9 cellular contexts compared by ENCODE assay signal in genomic region chr5:96537386-96537785, GRCh38.
A peak's percentile ranks its signal among the peaks of the same experiment; 100 is the strongest.
DNase-seq lines count a peak whose midpoint lies in the region; ATAC-seq and TF ChIP-seq lines count a peak whose summit lies in the region.
"Had no signal": no experiment of that assay in that cellular context is flagged by ENCODE, and none has a peak within 500 bp of the region (broad histone marks: within the 10 kb centered on the region; RNA-seq: fewer than 3 reads in every experiment).

No MANE protein-coding gene starts in this region.

- intact Hi-C loops in spleen (cut with DNase I; ENCODE audit: low total_unique reads): no loop called here

- no peak for TF ChIP-seq CTCF in spleen (IDR thresholded peaks at IDR 0.05 in 8 of 11, conservative IDR thresholded peaks at IDR 0.05 in 3 of 11)
- TF ChIP-seq CTCF in suprapubic skin (IDR thresholded peaks at IDR 0.05): no peak

- ATAC-seq in activated T-cell treated with anti-CD3 and anti-CD28 coated beads, Interleukin-2, amount 50 U/mL, for 72 hours (replicated peaks in 1 of 2): peak; percentile 91 to 93
- ATAC-seq in HG03045 (IDR thresholded peaks at IDR 0.05; ENCODE audit: unreplicated experiment): no peak
- ATAC-seq in HG03139 (IDR thresholded peaks at IDR 0.05; ENCODE audit: unreplicated experiment): no peak

- no peaks in the 10 kb centered on the region for H3K36me3 Mint-ChIP-seq in activated T-cell treated with anti-CD3 and anti-CD28 coated beads, Interleukin-2, amount 50 U/mL, for 72 hours (ENCODE audit: insufficient read depth in 2 of 2)
- H3K36me3 Mint-ChIP-seq: brain had no signal

- no peak overlapping the region for H3K4me3 ChIP-seq in spleen
- no peak overlapping the region for H3K4me3 ChIP-seq in suprapubic skin

- H3K27ac ChIP-seq in spleen (peak overlapping the region in 5 of 8 donors; percentile 17 to 55 (median 42)), suprapubic skin (no peak overlapping the region)

- H3K27me3 ChIP-seq in spleen (replicated peaks in 1 of 7) (no peaks in the 10 kb centered on the region), suprapubic skin (no peaks in the 10 kb centered on the region)

- no peaks in the 10 kb centered on the region for H3K27me3 Mint-ChIP-seq in activated T-cell treated with anti-CD3 and anti-CD28 coated beads, Interleukin-2, amount 50 U/mL, for 72 hours (ENCODE audit: low read depth)
- H3K27me3 Mint-ChIP-seq: brain had no signal

- peak overlapping the region; percentile 58 to 68 for H3K4me3 Mint-ChIP-seq in activated T-cell treated with anti-CD3 and anti-CD28 coated beads, Interleukin-2, amount 50 U/mL, for 72 hours
- H3K4me3 Mint-ChIP-seq: brain had no signal

- 46 to 59% (median 56%) methylated on average over 3 of the region's 3 CpGs for WGBS in spleen, 5 donors
- WGBS in suprapubic skin: 71% methylated on average over 3 of the region's 3 CpGs

- no peak for TF ChIP-seq POLR2A in spleen (IDR thresholded peaks at IDR 0.05)
- no peak for TF ChIP-seq POLR2A in suprapubic skin (IDR thresholded peaks at IDR 0.05)

- peak overlapping the region; percentile 87 for H3K27ac Mint-ChIP-seq in activated T-cell treated with anti-CD3 and anti-CD28 coated beads, Interleukin-2, amount 50 U/mL, for 72 hours
- H3K27ac Mint-ChIP-seq: brain had no signal

- peak; percentile 14 to 31 for DNase-seq in activated T-cell treated with anti-CD3 and anti-CD28 coated beads, Interleukin-2, amount 50 U/mL, for 72 hours
- DNase-seq in activated T-cell treated with anti-CD3 and anti-CD28 coated beads, Interleukin-2, amount 50 U/mL, for 1 hour: no peak
- DNase-seq in NOMO-1 treated with dmso at 0.1 percent for 144 hours (lab: John Stamatoyannopoulos, UW; ENCODE audit: unreplicated experiment) (peak; percentile 29), dedifferentiated amniotic fluid mesenchymal stem cell (ENCODE audit: extremely low spot score) (peak; percentile 22), spleen (no peak), suprapubic skin (ENCODE audit: low spot score in 2 of 2) (no peak)

- H3K9me3 ChIP-seq in spleen (no peaks in the 10 kb centered on the region), suprapubic skin (no peaks in the 10 kb centered on the region)

- peaks cover 44% of the 10 kb centered on the region for H3K4me1 Mint-ChIP-seq in activated T-cell treated with anti-CD3 and anti-CD28 coated beads, Interleukin-2, amount 50 U/mL, for 72 hours (ENCODE audit: low read depth)
- H3K4me1 Mint-ChIP-seq: brain had no signal

- no peaks in the 10 kb centered on the region for H3K9me3 Mint-ChIP-seq in activated T-cell treated with anti-CD3 and anti-CD28 coated beads, Interleukin-2, amount 50 U/mL, for 72 hours

- no peak for TF ChIP-seq EP300 in suprapubic skin (IDR thresholded peaks at IDR 0.05)

- H3K36me3 ChIP-seq in spleen (no peaks in the 10 kb centered on the region), suprapubic skin (no peaks in the 10 kb centered on the region)

- peaks cover 0 to 19% (median 0%) of the 10 kb centered on the region in 6 donors for H3K4me1 ChIP-seq in spleen
- no peaks in the 10 kb centered on the region for H3K4me1 ChIP-seq in suprapubic skin

Comparison
In these comparisons a context has a peak if more than half of its experiments do, and no peak if none do; other contexts are left out.
1. DNase-seq: peak in activated T-cell treated with anti-CD3 and anti-CD28 coated beads, Interleukin-2, amount 50 U/mL, for 72 hours (2 of 2), NOMO-1 treated with dmso at 0.1 percent for 144 hours (single experiment) and dedifferentiated amniotic fluid mesenchymal stem cell (single experiment); none in activated T-cell treated with anti-CD3 and anti-CD28 coated beads, Interleukin-2, amount 50 U/mL, for 1 hour (single experiment), spleen (single experiment) and suprapubic skin (0 of 2).
2. ATAC-seq: peak in activated T-cell treated with anti-CD3 and anti-CD28 coated beads, Interleukin-2, amount 50 U/mL, for 72 hours (2 of 2); none in HG03045 (single experiment) and HG03139 (single experiment).